1 cellular context compared by ENCODE assay signal in the genomic region with DNA sequence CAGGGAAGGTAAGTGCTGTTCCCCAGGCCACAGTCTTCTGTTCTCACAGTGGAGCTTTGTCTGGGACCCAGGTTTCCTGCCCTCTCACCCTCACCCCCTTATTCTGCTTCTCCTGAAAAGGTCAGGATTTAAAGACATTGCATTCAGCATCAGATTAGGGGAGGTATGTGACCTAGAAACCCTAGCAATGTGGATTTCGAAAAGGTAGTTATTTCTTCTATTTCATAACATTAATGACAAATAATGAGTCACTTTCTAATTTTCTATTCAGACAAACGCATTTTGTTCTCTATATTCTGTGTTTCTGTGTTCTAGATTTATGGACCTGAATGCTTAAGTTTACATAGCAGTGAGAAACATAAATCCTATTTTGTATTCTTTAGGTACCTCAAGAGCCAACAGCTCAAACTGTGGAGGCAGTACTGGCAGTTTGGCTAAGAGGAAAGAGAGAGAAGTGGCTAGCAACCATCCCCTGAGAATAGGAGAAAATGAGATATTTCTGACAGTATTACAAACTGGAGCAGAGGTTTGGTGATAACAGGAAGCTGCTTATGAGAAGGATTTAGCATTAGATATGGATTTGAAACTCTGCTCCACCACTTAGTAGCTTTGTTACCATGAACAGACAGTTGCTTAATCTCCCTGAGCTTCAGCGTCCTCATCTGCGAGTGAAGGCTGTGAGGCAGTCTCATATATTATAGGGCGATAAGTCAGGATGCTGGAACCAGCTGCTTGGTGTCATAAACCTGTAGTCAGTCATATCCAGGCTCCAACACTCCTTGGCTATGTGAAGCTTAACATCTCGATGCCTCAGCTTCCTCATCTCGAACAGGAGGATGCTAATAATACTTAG.
TF ChIP-seq lines count a peak whose summit lies in the region.

No MANE protein-coding gene starts in this region.

TF ChIP-seq in GM23338, 12 proteins besides CTCF, POLR2A, EP300 and RAD21 (continued from another document):
- TF ChIP-seq, protein P1, sequence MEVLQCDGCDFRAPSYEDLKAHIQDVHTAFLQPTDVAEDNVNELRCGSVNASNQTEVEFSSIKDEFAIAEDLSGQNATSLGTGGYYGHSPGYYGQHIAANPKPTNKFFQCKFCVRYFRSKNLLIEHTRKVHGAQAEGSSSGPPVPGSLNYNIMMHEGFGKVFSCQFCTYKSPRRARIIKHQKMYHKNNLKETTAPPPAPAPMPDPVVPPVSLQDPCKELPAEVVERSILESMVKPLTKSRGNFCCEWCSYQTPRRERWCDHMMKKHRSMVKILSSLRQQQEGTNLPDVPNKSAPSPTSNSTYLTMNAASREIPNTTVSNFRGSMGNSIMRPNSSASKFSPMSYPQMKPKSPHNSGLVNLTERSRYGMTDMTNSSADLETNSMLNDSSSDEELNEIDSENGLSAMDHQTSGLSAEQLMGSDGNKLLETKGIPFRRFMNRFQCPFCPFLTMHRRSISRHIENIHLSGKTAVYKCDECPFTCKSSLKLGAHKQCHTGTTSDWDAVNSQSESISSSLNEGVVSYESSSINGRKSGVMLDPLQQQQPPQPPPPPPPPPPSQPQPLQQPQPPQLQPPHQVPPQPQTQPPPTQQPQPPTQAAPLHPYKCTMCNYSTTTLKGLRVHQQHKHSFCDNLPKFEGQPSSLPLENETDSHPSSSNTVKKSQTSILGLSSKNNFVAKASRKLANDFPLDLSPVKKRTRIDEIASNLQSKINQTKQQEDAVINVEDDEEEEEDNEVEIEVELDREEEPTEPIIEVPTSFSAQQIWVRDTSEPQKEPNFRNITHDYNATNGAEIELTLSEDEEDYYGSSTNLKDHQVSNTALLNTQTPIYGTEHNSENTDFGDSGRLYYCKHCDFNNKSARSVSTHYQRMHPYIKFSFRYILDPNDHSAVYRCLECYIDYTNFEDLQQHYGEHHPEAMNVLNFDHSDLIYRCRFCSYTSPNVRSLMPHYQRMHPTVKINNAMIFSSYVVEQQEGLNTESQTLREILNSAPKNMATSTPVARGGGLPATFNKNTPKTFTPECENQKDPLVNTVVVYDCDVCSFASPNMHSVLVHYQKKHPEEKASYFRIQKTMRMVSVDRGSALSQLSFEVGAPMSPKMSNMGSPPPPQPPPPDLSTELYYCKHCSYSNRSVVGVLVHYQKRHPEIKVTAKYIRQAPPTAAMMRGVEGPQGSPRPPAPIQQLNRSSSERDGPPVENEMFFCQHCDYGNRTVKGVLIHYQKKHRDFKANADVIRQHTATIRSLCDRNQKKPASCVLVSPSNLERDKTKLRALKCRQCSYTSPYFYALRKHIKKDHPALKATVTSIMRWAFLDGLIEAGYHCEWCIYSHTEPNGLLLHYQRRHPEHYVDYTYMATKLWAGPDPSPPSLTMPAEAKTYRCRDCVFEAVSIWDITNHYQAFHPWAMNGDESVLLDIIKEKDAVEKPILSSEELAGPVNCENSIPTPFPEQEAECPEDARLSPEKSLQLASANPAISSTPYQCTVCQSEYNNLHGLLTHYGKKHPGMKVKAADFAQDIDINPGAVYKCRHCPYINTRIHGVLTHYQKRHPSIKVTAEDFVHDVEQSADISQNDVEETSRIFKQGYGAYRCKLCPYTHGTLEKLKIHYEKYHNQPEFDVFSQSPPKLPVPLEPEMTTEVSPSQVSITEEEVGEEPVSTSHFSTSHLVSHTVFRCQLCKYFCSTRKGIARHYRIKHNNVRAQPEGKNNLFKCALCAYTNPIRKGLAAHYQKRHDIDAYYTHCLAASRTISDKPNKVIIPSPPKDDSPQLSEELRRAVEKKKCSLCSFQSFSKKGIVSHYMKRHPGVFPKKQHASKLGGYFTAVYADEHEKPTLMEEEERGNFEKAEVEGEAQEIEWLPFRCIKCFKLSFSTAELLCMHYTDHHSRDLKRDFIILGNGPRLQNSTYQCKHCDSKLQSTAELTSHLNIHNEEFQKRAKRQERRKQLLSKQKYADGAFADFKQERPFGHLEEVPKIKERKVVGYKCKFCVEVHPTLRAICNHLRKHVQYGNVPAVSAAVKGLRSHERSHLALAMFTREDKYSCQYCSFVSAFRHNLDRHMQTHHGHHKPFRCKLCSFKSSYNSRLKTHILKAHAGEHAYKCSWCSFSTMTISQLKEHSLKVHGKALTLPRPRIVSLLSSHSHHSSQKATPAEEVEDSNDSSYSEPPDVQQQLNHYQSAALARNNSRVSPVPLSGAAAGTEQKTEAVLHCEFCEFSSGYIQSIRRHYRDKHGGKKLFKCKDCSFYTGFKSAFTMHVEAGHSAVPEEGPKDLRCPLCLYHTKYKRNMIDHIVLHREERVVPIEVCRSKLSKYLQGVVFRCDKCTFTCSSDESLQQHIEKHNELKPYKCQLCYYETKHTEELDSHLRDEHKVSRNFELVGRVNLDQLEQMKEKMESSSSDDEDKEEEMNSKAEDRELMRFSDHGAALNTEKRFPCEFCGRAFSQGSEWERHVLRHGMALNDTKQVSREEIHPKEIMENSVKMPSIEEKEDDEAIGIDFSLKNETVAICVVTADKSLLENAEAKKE (CRISPR knock-in tag; IDR thresholded peaks at IDR 0.05), result no peak
- no peak for TF ChIP-seq JUNB (IDR thresholded peaks at IDR 0.05; ENCODE audit: unreplicated experiment)
